In the genomic region with DNA sequence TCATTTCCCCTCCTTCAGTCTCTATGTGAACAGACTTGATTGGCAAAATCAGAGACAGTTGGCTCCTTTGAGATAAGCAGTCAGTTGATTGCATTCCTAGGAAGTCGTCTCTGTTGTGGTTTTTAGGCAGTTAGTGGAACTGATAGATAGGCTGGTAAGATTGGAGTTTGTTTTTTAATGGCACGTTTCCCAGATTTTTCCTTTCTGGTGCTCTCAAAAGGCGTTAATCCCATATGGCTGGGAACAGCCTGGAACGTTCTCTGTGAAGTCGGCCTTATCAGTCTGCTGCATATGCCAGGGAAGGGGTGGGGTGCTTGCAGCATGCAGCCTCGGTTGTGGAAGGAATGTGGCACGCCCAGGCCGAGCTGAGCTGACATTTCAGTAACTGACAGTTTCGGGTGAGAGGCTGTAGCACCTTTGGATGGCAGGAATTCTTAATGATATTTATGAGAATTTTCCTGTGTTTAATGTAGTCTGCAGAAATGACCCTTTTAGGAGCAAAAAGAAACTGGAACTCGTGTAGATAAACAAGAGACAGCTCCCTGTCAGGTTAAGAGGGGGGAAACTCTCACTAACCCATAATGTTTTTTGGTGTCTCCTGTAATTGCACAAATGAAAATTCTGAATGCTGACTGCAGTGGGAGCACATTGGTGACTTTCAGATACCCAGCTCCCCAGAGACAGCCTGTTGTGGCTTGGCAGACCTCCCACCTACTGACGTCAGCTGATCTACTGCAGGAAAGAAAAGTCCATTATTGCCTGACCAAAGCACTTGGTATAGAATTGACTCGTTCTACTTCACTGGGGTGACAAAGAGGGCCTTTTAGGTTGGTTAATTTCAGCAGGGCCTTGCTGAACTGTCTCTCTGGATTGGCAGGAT, we compare ENCODE assay signal across 8 cellular contexts. TPM values are rescaled to one million over a fixed set of nuclear protein-coding genes. Genes with fewer than 3 reads are reported as not detected.
DNase-seq lines count a peak whose midpoint lies in the region; ATAC-seq and TF ChIP-seq lines count a peak whose summit lies in the region.

No MANE protein-coding gene starts in this region.

- in situ Hi-C loops in GM13976 (cut with MboI; ENCODE audit: low sequenced_read_pairs, unreplicated experiment): no loop called here

- DNase-seq in GM13976 (ENCODE audit: low spot score) (peak; percentile 82), NCI-H2171 treated with DMSO at 0.1 percent for 48 hours (lab: John Stamatoyannopoulos, UW) (peak; percentile 86), epithelial cell of proximal tubule (ENCODE audit: low read depth) (peak; percentile 50), myocyte (ENCODE audit: low read depth) (peak; percentile 81), substantia nigra (lab: John Stamatoyannopoulos, UW) (peak in 46 of 49 donors; percentile 18 to 92 (median 78))
- DNase-seq in activated CD8-positive, alpha-beta memory T cell treated with anti-CD3 and anti-CD28 coated beads, Interleukin-2, amount 50 U/mL, for 24 hours (ENCODE audit: extremely low read depth): peak; percentile 23

- no peak for TF ChIP-seq CTCF in GM13976 (IDR thresholded peaks at IDR 0.05; ENCODE audit: borderline replicate concordance, control extremely low read depth, extremely low read depth, insufficient read depth, missing control alignments)
- no peak for TF ChIP-seq CTCF in epithelial cell of proximal tubule (conservative IDR thresholded peaks at IDR 0.05; ENCODE audit: low read depth, low read length)

- peak overlapping the region; percentile 14 for H3K4me3 ChIP-seq in epithelial cell of proximal tubule (ENCODE audit: low read depth, low read length)

- peak overlapping the region; percentile 27 for H3K27ac ChIP-seq in substantia nigra (ENCODE audit: low read depth, low read length, poor library complexity, severe bottlenecking)

- peak; percentile 57 for ATAC-seq in HG02943 (IDR thresholded peaks at IDR 0.05; ENCODE audit: low read depth, unreplicated experiment)
- ATAC-seq in HG02938 (IDR thresholded peaks at IDR 0.05; ENCODE audit: unreplicated experiment): no peak

RNA-seq across cellular contexts. Expression of gene SPTAN1, which starts 6.3 kb away (rescaled TPM):
- total RNA-seq in epithelial cell of proximal tubule (166 and 193 TPM in 2 replicates), myocyte (519 and 564 TPM in 2 replicates)
- polyA plus RNA-seq in myocyte (2012): 475 TPM

RNA-seq across cellular contexts. Expression of gene GLE1, which starts 54.2 kb away (rescaled TPM):
- 25.4 and 28.8 TPM in 2 replicates for total RNA-seq in epithelial cell of proximal tubule
- total RNA-seq in myocyte: 28.3 and 28.4 TPM in 2 replicates
- 22.5 TPM for polyA plus RNA-seq in myocyte (2012)

Comparison
In these comparisons a context has a peak if more than half of its experiments do, and no peak if none do; other contexts are left out.
1. DNase-seq: peak in every context shown above with its lines; median percentile 86 in NCI-H2171 treated with DMSO at 0.1 percent for 48 hours; 82 in GM13976; 81 in myocyte; 78 in substantia nigra; 50 in epithelial cell of proximal tubule; 23 in activated CD8-positive, alpha-beta memory T cell treated with anti-CD3 and anti-CD28 coated beads, Interleukin-2, amount 50 U/mL, for 24 hours.